ENCODE assay signal across 1 cellular context in the genomic region with DNA sequence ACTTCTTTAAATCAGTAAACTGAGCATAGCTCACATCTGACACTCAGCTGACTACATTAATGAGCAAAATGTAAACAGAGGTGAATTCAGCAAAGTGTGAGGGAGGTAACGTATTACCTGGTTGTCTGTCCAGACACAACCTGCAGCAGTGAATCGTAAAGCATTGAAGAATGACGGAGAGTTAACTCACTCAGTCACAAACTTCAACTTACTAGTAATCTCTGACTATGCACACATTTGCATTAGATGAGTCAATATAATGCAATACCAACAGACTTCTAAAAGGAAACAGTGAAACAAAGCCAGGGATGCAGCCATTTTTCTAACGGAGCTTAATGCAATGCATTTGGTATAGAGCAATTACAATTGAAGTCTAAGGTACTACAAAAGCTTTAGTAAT.
TF ChIP-seq lines count a peak whose summit lies in the region.

No MANE protein-coding gene starts in this region.

TF ChIP-seq in IMR-90, 13 proteins besides CTCF, POLR2A, EP300 and RAD21 (continued from another document):
- TF ChIP-seq, protein P1, sequence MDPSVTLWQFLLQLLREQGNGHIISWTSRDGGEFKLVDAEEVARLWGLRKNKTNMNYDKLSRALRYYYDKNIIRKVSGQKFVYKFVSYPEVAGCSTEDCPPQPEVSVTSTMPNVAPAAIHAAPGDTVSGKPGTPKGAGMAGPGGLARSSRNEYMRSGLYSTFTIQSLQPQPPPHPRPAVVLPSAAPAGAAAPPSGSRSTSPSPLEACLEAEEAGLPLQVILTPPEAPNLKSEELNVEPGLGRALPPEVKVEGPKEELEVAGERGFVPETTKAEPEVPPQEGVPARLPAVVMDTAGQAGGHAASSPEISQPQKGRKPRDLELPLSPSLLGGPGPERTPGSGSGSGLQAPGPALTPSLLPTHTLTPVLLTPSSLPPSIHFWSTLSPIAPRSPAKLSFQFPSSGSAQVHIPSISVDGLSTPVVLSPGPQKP (IDR thresholded peaks at IDR 0.05; ENCODE audit: borderline replicate concordance, low read depth, low read length): no peak
- TF ChIP-seq SMC3 (IDR thresholded peaks at IDR 0.05; ENCODE audit: low read depth, low read length) (no peak), FOS (IDR thresholded peaks at IDR 0.05; ENCODE audit: low read depth, low read length) (no peak), BHLHE40 (IDR thresholded peaks at IDR 0.05; ENCODE audit: low read depth, low read length) (no peak), RCOR1 (IDR thresholded peaks at IDR 0.05; ENCODE audit: insufficient replicate concordance, low read length) (no peak), MAZ (IDR thresholded peaks at IDR 0.05; ENCODE audit: borderline replicate concordance, low read depth, low read length) (no peak), CHD1 (IDR thresholded peaks at IDR 0.05; ENCODE audit: low read depth, low read length) (no peak), MXI1 (IDR thresholded peaks at IDR 0.05; ENCODE audit: borderline replicate concordance, low read depth, low read length) (no peak), MAFK (IDR thresholded peaks at IDR 0.05; ENCODE audit: low read depth, low read length) (no peak)
- TF ChIP-seq, protein P2, sequence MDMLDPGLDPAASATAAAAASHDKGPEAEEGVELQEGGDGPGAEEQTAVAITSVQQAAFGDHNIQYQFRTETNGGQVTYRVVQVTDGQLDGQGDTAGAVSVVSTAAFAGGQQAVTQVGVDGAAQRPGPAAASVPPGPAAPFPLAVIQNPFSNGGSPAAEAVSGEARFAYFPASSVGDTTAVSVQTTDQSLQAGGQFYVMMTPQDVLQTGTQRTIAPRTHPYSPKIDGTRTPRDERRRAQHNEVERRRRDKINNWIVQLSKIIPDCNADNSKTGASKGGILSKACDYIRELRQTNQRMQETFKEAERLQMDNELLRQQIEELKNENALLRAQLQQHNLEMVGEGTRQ (IDR thresholded peaks at IDR 0.05; ENCODE audit: low read depth, low read length): no peak
